In the genomic region with DNA sequence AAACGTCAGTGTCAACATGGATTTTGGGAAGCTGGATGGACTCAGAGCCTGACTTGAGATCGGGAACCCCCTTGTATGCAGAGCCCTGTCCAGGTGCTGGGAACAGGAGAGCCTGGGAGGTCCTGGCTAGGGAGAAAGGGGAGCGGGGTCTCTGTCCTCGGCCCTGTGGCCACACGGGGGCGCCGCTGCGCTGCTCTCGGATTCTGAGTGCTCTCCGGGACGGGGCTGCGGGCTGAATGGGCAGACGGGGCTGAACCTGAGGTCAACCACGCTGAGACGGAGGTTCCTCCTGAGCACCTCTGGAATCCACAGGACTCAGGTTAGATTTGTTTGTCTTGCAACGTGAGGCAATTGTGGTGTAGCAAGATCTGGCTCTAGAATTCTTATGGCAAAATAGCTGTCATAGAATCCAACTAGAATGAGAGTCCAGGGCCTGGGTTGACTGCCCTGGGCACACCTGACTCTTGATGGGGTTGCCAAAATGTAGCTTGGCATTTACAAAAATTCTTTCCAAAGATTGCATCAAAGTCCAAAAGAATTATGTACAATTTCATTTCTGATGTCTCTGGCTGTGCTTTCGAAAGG, we compare ENCODE assay signal across 8 cellular contexts. TPM values are rescaled to one million over a fixed set of nuclear protein-coding genes. Genes with fewer than 3 reads are reported as not detected.
DNase-seq lines count a peak whose midpoint lies in the region; ATAC-seq lines count a peak whose summit lies in the region.

No MANE protein-coding gene starts in this region.

- H3K27me3 ChIP-seq in GM23248 (replicated peaks; ENCODE audit: insufficient read depth), result peaks cover 11% of the 10 kb centered on the region

- no peaks in the 10 kb centered on the region for H4K20me1 ChIP-seq in GM23248 (ENCODE audit: insufficient read depth)

- H3K27ac ChIP-seq in GM23248, result no peak overlapping the region

- no peak overlapping the region for H3K4me3 Mint-ChIP-seq in T-cell
- H3K4me3 Mint-ChIP-seq in activated naive CD8-positive, alpha-beta T cell treated with anti-CD3 and anti-CD28 coated beads, Interleukin-2, amount 50 U/mL, for 24 hours, result no peak overlapping the region

- peak; percentile 73 to 85 (median 80) for ATAC-seq in T-cell (replicated peaks in 1 of 4)
- ATAC-seq in activated naive CD8-positive, alpha-beta T cell treated with anti-CD3 and anti-CD28 coated beads, Interleukin-2, amount 50 U/mL, for 24 hours, result peak; percentile 89
- no peak for ATAC-seq in HG02870 (IDR thresholded peaks at IDR 0.05; ENCODE audit: unreplicated experiment)

- H3K9me3 ChIP-seq in GM23248 (ENCODE audit: low read depth), result no peaks in the 10 kb centered on the region

- no peaks in the 10 kb centered on the region for H3K9me3 Mint-ChIP-seq in T-cell
- no peaks in the 10 kb centered on the region for H3K9me3 Mint-ChIP-seq in activated naive CD8-positive, alpha-beta T cell treated with anti-CD3 and anti-CD28 coated beads, Interleukin-2, amount 50 U/mL, for 24 hours

- peaks cover 0 to 29% of the 10 kb centered on the region in 2 donors for H3K27me3 Mint-ChIP-seq in T-cell
- H3K27me3 Mint-ChIP-seq in activated naive CD8-positive, alpha-beta T cell treated with anti-CD3 and anti-CD28 coated beads, Interleukin-2, amount 50 U/mL, for 24 hours, result peaks cover 18% of the 10 kb centered on the region

- no peak overlapping the region for H3K4me2 ChIP-seq in GM23248 (ENCODE audit: unreplicated experiment)

- DNase-seq in AG08396 (ENCODE audit: low spot score) (peak; percentile 62), GM23248 (peak; percentile 45), T-cell (peak in 31 of 34 experiments; percentile 12 to 85 (median 55)), kidney tubule cell (ENCODE audit: low spot score) (peak; percentile 67), NCI-H2107 treated with DMSO at 0.1 percent for 48 hours (lab: John Stamatoyannopoulos, UW; ENCODE audit: unreplicated experiment) (no peak)
- DNase-seq in activated naive CD8-positive, alpha-beta T cell treated with anti-CD3 and anti-CD28 coated beads, Interleukin-2, amount 50 U/mL, for 24 hours, result peak; percentile 91
- DNase-seq in stimulated activated CD8-positive, alpha-beta memory T cell treated with anti-CD3 and anti-CD28 coated beads, Interleukin-15, amount 100 ng/mL, for 48 hours (ENCODE audit: low read depth in 2 of 2), result peak; percentile 48 to 67

- H3K79me2 ChIP-seq in GM23248 (ENCODE audit: insufficient read depth), result no peaks in the 10 kb centered on the region

- WGBS in GM23248 (ENCODE audit: low coverage in 1 of 2, low lambda C conversion rate in 2 of 2, missing lambda C conversion rate in 2 of 2), 2 experiments, result 12% methylated on average over 17 of the region's 17 CpGs

- H3K4me1 Mint-ChIP-seq in T-cell, result peaks cover 27 to 34% (median 28%) of the 10 kb centered on the region in 3 donors
- H3K4me1 Mint-ChIP-seq in activated naive CD8-positive, alpha-beta T cell treated with anti-CD3 and anti-CD28 coated beads, Interleukin-2, amount 50 U/mL, for 24 hours, result peaks cover 18% of the 10 kb centered on the region

- H3F3A ChIP-seq in GM23248 (ENCODE audit: insufficient read depth), result no peaks in the 10 kb centered on the region

- H3K36me3 Mint-ChIP-seq in T-cell, result no peaks in the 10 kb centered on the region
- H3K36me3 Mint-ChIP-seq in activated naive CD8-positive, alpha-beta T cell treated with anti-CD3 and anti-CD28 coated beads, Interleukin-2, amount 50 U/mL, for 24 hours (ENCODE audit: low read depth), result no peaks in the 10 kb centered on the region

- in situ Hi-C loops in GM23248 (cut with MboI), result no loop called here

- no peaks in the 10 kb centered on the region for H3K36me3 ChIP-seq in GM23248 (ENCODE audit: low read depth)

- no peak overlapping the region for H2AFZ ChIP-seq in GM23248

- H3K4me3 ChIP-seq in GM23248, result no peak overlapping the region

- no peaks in the 10 kb centered on the region for H3K4me1 ChIP-seq in GM23248 (ENCODE audit: insufficient read depth)

- POLR2A ChIA-PET in T-cell (lab: Charles Lee), result no interaction called here

- CTCF ChIA-PET in T-cell (lab: Charles Lee), result interaction anchor here in 1 of 2 donors (0.9 to 1.7 kb wide), 6 partner anchors 14 to 132 kb away, joined by 3 to 8 read pairs (median 4); no protein-coding TSS in a partner anchor

- H3K9ac ChIP-seq in GM23248, result no peak overlapping the region

- H3K9me2 ChIP-seq in GM23248 (ENCODE audit: insufficient read depth), result no peaks in the 10 kb centered on the region

- no peak overlapping the region for H3K27ac Mint-ChIP-seq in T-cell
- no peak overlapping the region for H3K27ac Mint-ChIP-seq in activated naive CD8-positive, alpha-beta T cell treated with anti-CD3 and anti-CD28 coated beads, Interleukin-2, amount 50 U/mL, for 24 hours

RNA-seq across cellular contexts. Expression of a gene that starts 20.6 kb away (rescaled TPM):
- 0.13 and 0.43 TPM in 2 replicates for total RNA-seq in GM23248 (2014; rRNA removed; shearing (Covaris generic))
- 0.37 and 0.93 TPM in 2 replicates for polyA plus RNA-seq in GM23248 (2016; fragmentation: Nextera tagmentation; extraction: Ambion mirVana)
- 100 to 1,000 TPM; 600 to 951 (median 748) TPM for total RNA-seq in T-cell

RNA-seq across cellular contexts. Expression of a gene that starts 21.7 kb away (rescaled TPM):
- not detected in 2 replicates for total RNA-seq in GM23248 (2014; rRNA removed; shearing (Covaris generic))
- polyA plus RNA-seq in GM23248 (2016; fragmentation: Nextera tagmentation; extraction: Ambion mirVana), result not detected in 2 replicates
- total RNA-seq in T-cell, result 1 to 10 TPM in 1 of 5 donors, not detected in 4; 1.0 TPM

RNA-seq across cellular contexts. Expression of a gene that starts 45.7 kb away (rescaled TPM):
- not detected in 2 replicates for total RNA-seq in GM23248 (2014; rRNA removed; shearing (Covaris generic))
- polyA plus RNA-seq in GM23248 (2016; fragmentation: Nextera tagmentation; extraction: Ambion mirVana), result not detected in 2 replicates
- total RNA-seq in T-cell, result not detected

Comparison
In these comparisons a context has a peak if more than half of its experiments do, and no peak if none do; other contexts are left out.
1. RNA of a gene that starts 20.6 kb away (total RNA-seq): 600 to 951 TPM in T-cell; 0.13 to 0.43 TPM in GM23248; every median in the first group is over 100 times any median in the second.